In the genomic region with DNA sequence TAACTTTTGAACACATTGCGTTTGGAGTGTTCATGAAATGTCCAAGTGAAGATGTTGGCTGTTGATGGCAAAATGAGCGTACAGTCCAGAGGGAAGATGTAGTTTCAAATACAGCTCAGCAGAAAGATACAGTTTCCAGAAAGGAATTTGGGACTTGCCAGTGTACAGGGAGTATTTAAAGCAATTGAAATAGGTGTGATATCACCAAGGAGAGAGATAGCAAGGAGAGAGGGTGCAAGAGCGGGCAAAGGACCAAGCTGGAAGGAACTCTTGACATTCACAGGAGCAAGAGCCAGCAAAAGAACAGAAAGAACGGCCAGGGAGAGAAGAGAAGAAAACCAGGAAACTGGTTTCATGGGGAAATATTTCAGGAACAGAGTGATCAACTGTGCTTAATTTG, we compare ENCODE assay signal across 20 cellular contexts.
"Had no signal": no experiment of that assay in that cellular context is flagged by ENCODE, and none has a peak within 500 bp of the region (broad histone marks: within the 10 kb centered on the region; RNA-seq: fewer than 3 reads in every experiment).

No MANE protein-coding gene starts in this region.

- H3K27ac ChIP-seq: neutrophil, pancreas, right lobe of liver, suprapubic skin, tibial artery, upper lobe of left lung, uterus had no signal

- ATAC-seq: esophagus mucosa; naive thymus-derived CD8-positive, alpha-beta T cell; stimulated activated effector memory CD8-positive, alpha-beta T cell treated with anti-CD3 and anti-CD28 coated beads, Interleukin-12 subunit alpha, Interleukin-12 subunit beta, amount 100 ng/mL, for 72 hours; stimulated activated naive CD8-positive, alpha-beta T cell treated with anti-CD3 and anti-CD28 coated beads, Interleukin-15, Interleukin-2, amounts not matched to agents 100 U/mL and 50 U/mL, for 24 hours had no signal

- H3K27ac Mint-ChIP-seq: immature natural killer cell; naive thymus-derived CD8-positive, alpha-beta T cell; progenitor cell of endocrine pancreas; stimulated activated effector memory CD8-positive, alpha-beta T cell treated with anti-CD3 and anti-CD28 coated beads, Interleukin-12 subunit alpha, Interleukin-12 subunit beta, amount 100 ng/mL, for 72 hours had no signal

- DNase-seq: cortex of kidney; dorsolateral prefrontal cortex; effector memory CD4-positive, alpha-beta T cell; immature natural killer cell; mammary epithelial cell; mucosa of descending colon; naive thymus-derived CD8-positive, alpha-beta T cell; pancreas; right lobe of liver; stimulated activated CD4-positive, alpha-beta T cell treated with anti-CD3 and anti-CD28 coated beads, Interleukin-4, amount 100 ng/mL, for 1 hour; stimulated activated CD8-positive, alpha-beta memory T cell treated with anti-CD3 and anti-CD28 coated beads, Interleukin-4, amount 100 ng/mL, for 48 hours; stimulated activated naive CD8-positive, alpha-beta T cell treated with anti-CD3 and anti-CD28 coated beads, Interleukin-15, Interleukin-2, amounts not matched to agents 100 U/mL and 50 U/mL, for 24 hours; tibial artery; upper lobe of left lung; uterus had no signal

- H3K4me3 ChIP-seq: dorsolateral prefrontal cortex, mucosa of descending colon, pancreas, right lobe of liver, suprapubic skin, tibial artery, upper lobe of left lung, uterus had no signal

- H3K9me3 Mint-ChIP-seq: immature natural killer cell; naive thymus-derived CD8-positive, alpha-beta T cell; stimulated activated effector memory CD8-positive, alpha-beta T cell treated with anti-CD3 and anti-CD28 coated beads, Interleukin-12 subunit alpha, Interleukin-12 subunit beta, amount 100 ng/mL, for 72 hours had no signal

- H3K27me3 Mint-ChIP-seq: naive thymus-derived CD8-positive, alpha-beta T cell; progenitor cell of endocrine pancreas had no signal

- H3K4me1 Mint-ChIP-seq: immature natural killer cell; stimulated activated effector memory CD8-positive, alpha-beta T cell treated with anti-CD3 and anti-CD28 coated beads, Interleukin-12 subunit alpha, Interleukin-12 subunit beta, amount 100 ng/mL, for 72 hours had no signal

- H3K36me3 ChIP-seq: neutrophil, pancreas, right lobe of liver, suprapubic skin, tibial artery, upper lobe of left lung, uterus had no signal

- H3K27me3 ChIP-seq: pancreas, right lobe of liver, suprapubic skin, tibial artery, upper lobe of left lung, uterus had no signal

- H3K4me3 Mint-ChIP-seq: immature natural killer cell; naive thymus-derived CD8-positive, alpha-beta T cell; stimulated activated effector memory CD8-positive, alpha-beta T cell treated with anti-CD3 and anti-CD28 coated beads, Interleukin-12 subunit alpha, Interleukin-12 subunit beta, amount 100 ng/mL, for 72 hours had no signal

- H3K36me3 Mint-ChIP-seq: naive thymus-derived CD8-positive, alpha-beta T cell; stimulated activated effector memory CD8-positive, alpha-beta T cell treated with anti-CD3 and anti-CD28 coated beads, Interleukin-12 subunit alpha, Interleukin-12 subunit beta, amount 100 ng/mL, for 72 hours had no signal

- H3K9me3 ChIP-seq: mucosa of descending colon, neutrophil, pancreas, right lobe of liver, suprapubic skin, tibial artery, upper lobe of left lung, uterus had no signal

- H3K4me1 ChIP-seq: uterus had no signal
